In the genomic region with DNA sequence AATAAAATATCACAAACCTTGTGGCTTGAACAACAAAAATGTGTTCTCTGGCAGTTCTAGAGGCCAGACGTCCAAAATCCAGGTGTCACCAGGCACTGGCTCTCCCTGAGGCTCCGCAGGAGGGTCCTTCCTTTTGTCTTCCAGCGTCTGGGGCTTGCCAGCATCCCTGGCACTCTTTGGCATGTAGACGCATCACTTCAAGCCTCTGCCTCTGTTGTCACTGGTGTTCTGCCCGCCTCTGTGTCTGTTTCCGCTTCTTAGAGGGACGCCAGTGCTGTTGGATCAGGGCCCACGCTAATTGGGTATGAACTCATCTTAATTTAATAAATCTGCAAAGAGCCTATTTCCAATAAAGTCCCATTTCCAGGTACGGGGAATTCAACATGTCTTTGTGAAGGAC, we compare ENCODE assay signal across 19 cellular contexts.
"Had no signal": no experiment of that assay in that cellular context is flagged by ENCODE, and none has a peak within 500 bp of the region (broad histone marks: within the 10 kb centered on the region; RNA-seq: fewer than 3 reads in every experiment).

No MANE protein-coding gene starts in this region.

- H3K9me3 Mint-ChIP-seq: activated CD4-positive, alpha-beta memory T cell treated with anti-CD3 and anti-CD28 coated beads, Interleukin-2, amount 10 ng/mL, durations not matched to agents 7 days and 5 days; activated T-helper 1 cell treated with anti-CD3 and anti-CD28 coated beads, Interleukin-12 subunit alpha, Interleukin-12 subunit beta, Interleukin-2, Interleukin-4 antibody, amounts not matched to agents 30 ng/mL and 10 ng/mL and 1 ng/mL, durations not matched to agents 14 hours and 24 hours and 36 hours; natural killer cell had no signal

- FAIRE-seq: TTC549 had no signal

- H3K4me3 ChIP-seq: ascending aorta, breast epithelium, hepatocyte, left ventricle myocardium inferior, mucosa of descending colon, right atrium auricular region, skin epidermis, upper lobe of right lung had no signal

- H2AFZ ChIP-seq: hepatocyte had no signal

- H3K27ac Mint-ChIP-seq: activated CD4-positive, alpha-beta memory T cell treated with anti-CD3 and anti-CD28 coated beads, Interleukin-2, amount 10 ng/mL, durations not matched to agents 7 days and 5 days; activated T-helper 1 cell treated with anti-CD3 and anti-CD28 coated beads, Interleukin-12 subunit alpha, Interleukin-12 subunit beta, Interleukin-2, Interleukin-4 antibody, amounts not matched to agents 30 ng/mL and 10 ng/mL and 1 ng/mL, durations not matched to agents 14 hours and 24 hours and 36 hours; natural killer cell; progenitor cell of endocrine pancreas; WTC11 had no signal

- H3K27ac ChIP-seq: ascending aorta, breast epithelium, hepatocyte, left ventricle myocardium inferior, right atrium auricular region, skin epidermis, upper lobe of right lung had no signal

- H3K4me1 Mint-ChIP-seq: natural killer cell, WTC11 had no signal

- H3K27me3 Mint-ChIP-seq: activated CD4-positive, alpha-beta memory T cell treated with anti-CD3 and anti-CD28 coated beads, Interleukin-2, amount 10 ng/mL, durations not matched to agents 7 days and 5 days had no signal

- DNase-seq: activated CD4-positive, alpha-beta T cell treated with anti-CD3 and anti-CD28 coated beads for 4 hours; activated naive CD4-positive, alpha-beta T cell treated with Interleukin-2 at 50 U/mL for 16 hours; left ventricle myocardium inferior; natural killer cell; stimulated activated CD4-positive, alpha-beta T cell treated with anti-CD3 and anti-CD28 coated beads, Interleukin-4, amount 100 ng/mL, for 4 hours; stimulated activated naive CD4-positive, alpha-beta T cell treated with Interleukin-2 at 50 U/mL for 16 hours; SW 1271 had no signal

- H3K79me2 ChIP-seq: hepatocyte had no signal

- H3K4me1 ChIP-seq: ascending aorta, breast epithelium, left ventricle myocardium inferior, right atrium auricular region, upper lobe of right lung had no signal

- ATAC-seq: mucosa of descending colon, natural killer cell, upper lobe of right lung, WTC11 had no signal

- H3K9me3 ChIP-seq: ascending aorta, breast epithelium, left ventricle myocardium inferior, mucosa of descending colon, right atrium auricular region, upper lobe of right lung had no signal

- H3K27me3 ChIP-seq: ascending aorta, hepatocyte, right atrium auricular region had no signal

- H3K36me3 ChIP-seq: ascending aorta, breast epithelium, left ventricle myocardium inferior, right atrium auricular region, upper lobe of right lung had no signal

- H3K4me3 Mint-ChIP-seq: activated CD4-positive, alpha-beta memory T cell treated with anti-CD3 and anti-CD28 coated beads, Interleukin-2, amount 10 ng/mL, durations not matched to agents 7 days and 5 days; activated T-helper 1 cell treated with anti-CD3 and anti-CD28 coated beads, Interleukin-12 subunit alpha, Interleukin-12 subunit beta, Interleukin-2, Interleukin-4 antibody, amounts not matched to agents 30 ng/mL and 10 ng/mL and 1 ng/mL, durations not matched to agents 14 hours and 24 hours and 36 hours; natural killer cell; WTC11 had no signal

- H3K36me3 Mint-ChIP-seq: natural killer cell had no signal

- H3K4me2 ChIP-seq: hepatocyte had no signal
